Comparison of ENCODE assay signal across 9 cellular contexts in genomic region chr19:41324231-41324702, GRCh38. TPM values are rescaled to one million over a fixed set of nuclear protein-coding genes. Genes with fewer than 3 reads are reported as not detected.
DNase-seq lines count a peak whose midpoint lies in the region; ATAC-seq and TF ChIP-seq lines count a peak whose summit lies in the region.
"Had no signal": no experiment of that assay in that cellular context is flagged by ENCODE, and none has a peak within 500 bp of the region (broad histone marks: within the 10 kb centered on the region; RNA-seq: fewer than 3 reads in every experiment).

No MANE protein-coding gene starts in this region.

- BruUV-seq in Calu3 (replicated peaks; lab: Mats Ljungman, UMichigan), result TSS peak; percentile 42
- TSS peak; percentile 19 for BruUV-seq in PC-3 (replicated peaks; lab: Mats Ljungman, UMichigan)

- H2AFZ ChIP-seq in PC-3 (ENCODE audit: low read length), result no peak overlapping the region

- intact Hi-C loops in Calu3 (cut with micrococcal nuclease; ENCODE audit: unreplicated experiment), result no loop called here
- intact Hi-C loops in PC-3 (cut with micrococcal nuclease), result no loop called here
- intact Hi-C loops in ovary (cut with DNase I), result loop anchor here in 2 of 4 donors (2.0 to 10.0 kb wide), 2 partner anchors 29 to 111 kb away; partner anchors contain the start of genes DMAC2 (in 1 of the 2) and TGFB1 (in 1 of the 2)

- 62 to 75% (median 67%) methylated on average over 7 of the region's 7 CpGs for WGBS in ovary, 3 donors

- H3K27ac Mint-ChIP-seq in Calu3 (ENCODE audit: unreplicated experiment), result peak overlapping the region; percentile 90

- H3K36me3 Mint-ChIP-seq in Calu3 (ENCODE audit: insufficient read depth, unreplicated experiment), result peaks cover 81% of the 10 kb centered on the region

- H3K36me3 ChIP-seq in PC-3 (ENCODE audit: low read depth, low read length) (no peaks in the 10 kb centered on the region), endocrine pancreas (ENCODE audit: control insufficient read depth, insufficient read depth, low read length) (no peaks in the 10 kb centered on the region), ovary (no peaks in the 10 kb centered on the region)

- H3K4me3 ChIP-seq in PC-3 (ENCODE audit: low read length) (no peak overlapping the region), endocrine pancreas (ENCODE audit: control insufficient read depth, insufficient read depth, low read length) (no peak overlapping the region), ovary (no peak overlapping the region)

- H3K9me3 ChIP-seq in PC-3 (ENCODE audit: low read length) (no peaks in the 10 kb centered on the region), endocrine pancreas (ENCODE audit: control insufficient read depth, low read length) (no peaks in the 10 kb centered on the region), ovary (no peaks in the 10 kb centered on the region)

- DNase-seq in Calu3 (no peak), PC-3 (no peak), ovary (no peak), NCI-H187 (lab: John Stamatoyannopoulos, UW) (no peak), SIG-M5 treated with dmso at 0.1 percent for 504 hours (lab: John Stamatoyannopoulos, UW; ENCODE audit: unreplicated experiment) (no peak)
- DNase-seq: NCI-H2171 had no signal

- peaks cover 50% of the 10 kb centered on the region for H3K4me1 Mint-ChIP-seq in Calu3 (ENCODE audit: low read depth, unreplicated experiment)

- CTCF ChIA-PET in Calu3 (lab: Charles Lee), result no interaction called here
- CTCF ChIA-PET in PC-3 (lab: Charles Lee), result no interaction called here

- POLR2A ChIA-PET in PC-3 (lab: Charles Lee; ENCODE audit: unreplicated experiment), result no interaction called here

- TF ChIP-seq EP300 in ovary (IDR thresholded peaks at IDR 0.05), result no peak

- H3K27me3 ChIP-seq in PC-3 (ENCODE audit: low read length) (no peaks in the 10 kb centered on the region), endocrine pancreas (ENCODE audit: control insufficient read depth, insufficient read depth, low read length) (no peaks in the 10 kb centered on the region), ovary (no peaks in the 10 kb centered on the region)

- no peaks in the 10 kb centered on the region for H3K9me2 ChIP-seq in PC-3 (replicated peaks; ENCODE audit: low read length)

- H3K79me2 ChIP-seq in PC-3 (ENCODE audit: low read length), result peaks cover 6% of the 10 kb centered on the region

- H3K9ac ChIP-seq in PC-3 (ENCODE audit: low read length) (peak overlapping the region; percentile 79), endocrine pancreas (ENCODE audit: control insufficient read depth, insufficient read depth, low read length) (peak overlapping the region; percentile 44)

- H3K4me3 Mint-ChIP-seq in Calu3 (ENCODE audit: low read depth, unreplicated experiment), result peak overlapping the region; percentile 63

- H3F3A ChIP-seq in PC-3 (ENCODE audit: low read length, unreplicated experiment), result peaks cover 7% of the 10 kb centered on the region

- H4K20me1 ChIP-seq in PC-3 (ENCODE audit: low read length), result no peaks in the 10 kb centered on the region

- peak; percentile 11 for TF ChIP-seq POLR2A in ovary (IDR thresholded peaks at IDR 0.05)

- H3K4me1 ChIP-seq in PC-3 (ENCODE audit: insufficient read depth, low read length), result peaks cover 73% of the 10 kb centered on the region
- no peaks in the 10 kb centered on the region for H3K4me1 ChIP-seq in endocrine pancreas (ENCODE audit: control insufficient read depth, insufficient read depth, low read length)
- H3K4me1 ChIP-seq in ovary (ENCODE audit: insufficient read depth), result peaks cover 36% of the 10 kb centered on the region

- ATAC-seq in PC-3 (no peak), HG03196 (IDR thresholded peaks at IDR 0.05; ENCODE audit: unreplicated experiment) (no peak), GM18511 (IDR thresholded peaks at IDR 0.05; ENCODE audit: unreplicated experiment) (no peak)

- no peaks in the 10 kb centered on the region for H3K9me3 Mint-ChIP-seq in Calu3 (ENCODE audit: low read depth, unreplicated experiment)

- H3K27ac ChIP-seq in PC-3 (ENCODE audit: low read length), result peak overlapping the region; percentile 97
- peak overlapping the region; percentile 83 to 93 for H3K27ac ChIP-seq in ovary

- H3K27me3 Mint-ChIP-seq in Calu3 (ENCODE audit: unreplicated experiment), result no peaks in the 10 kb centered on the region

- no peak for TF ChIP-seq CTCF in Calu3 (IDR thresholded peaks at IDR 0.05; ENCODE audit: unreplicated experiment)
- no peak for TF ChIP-seq CTCF in PC-3 (conservative IDR thresholded peaks at IDR 0.05; ENCODE audit: low read depth, low read length)
- TF ChIP-seq CTCF in ovary (IDR thresholded peaks at IDR 0.05), result no peak

- H3K4me2 ChIP-seq in PC-3 (ENCODE audit: low read length), result peak overlapping the region; percentile 65; the same call in 1 of the 2 replicates

RNA-seq across cellular contexts. Expression of gene CCDC97, which starts 14.3 kb away (rescaled TPM):
- total RNA-seq in Calu3 (2022) (45.8 and 48.0 TPM in 2 replicates), PC-3 (2014; rRNA removed) (18.3 and 18.4 TPM in 2 replicates), ovary (10 to 100 TPM; 12.8 to 46.1 (median 32.1) TPM)
- polyA plus RNA-seq in ovary, result 10 to 100 TPM; 17.4 to 23.6 TPM

RNA-seq across cellular contexts. Expression of gene TGFB1, which starts 29.5 kb away (rescaled TPM):
- 39.2 and 42.0 TPM in 2 replicates for total RNA-seq in Calu3 (2022)
- total RNA-seq in PC-3 (2014; rRNA removed), result 16.4 and 23.4 TPM in 2 replicates
- total RNA-seq in ovary, result 10 to 100 TPM in 6 of 7 donors, 1 to 10 TPM in 1; 9.1 to 31.8 (median 22.1) TPM
- polyA plus RNA-seq in ovary, result 10 to 100 TPM; 14.2 to 18.1 TPM

RNA-seq across cellular contexts. Expression of gene B9D2, which starts 39.7 kb away (rescaled TPM):
- 6.4 and 8.5 TPM in 2 replicates for total RNA-seq in Calu3 (2022)
- 3.8 and 4.4 TPM in 2 replicates for total RNA-seq in PC-3 (2014; rRNA removed)
- total RNA-seq in ovary, result 1 to 10 TPM; 2.6 to 6.5 (median 4.7) TPM
- polyA plus RNA-seq in ovary, result 1 to 10 TPM in 1 of 2 donors, under 1 TPM in 1; 0.83 to 7.2 TPM

RNA-seq across cellular contexts. Expression of gene TMEM91, which starts 52.1 kb away (rescaled TPM):
- 3.9 and 5.0 TPM in 2 replicates for total RNA-seq in Calu3 (2022)
- 2.4 and 3.6 TPM in 2 replicates for total RNA-seq in PC-3 (2014; rRNA removed)
- total RNA-seq in ovary, result 10 to 100 TPM in 3 of 7 donors, 1 to 10 TPM in 4; 6.5 to 22.3 (median 9.9) TPM
- polyA plus RNA-seq in ovary, result 10 to 100 TPM in 1 of 2 donors, 1 to 10 TPM in 1; 6.2 to 16.1 TPM
